In the genomic region with DNA sequence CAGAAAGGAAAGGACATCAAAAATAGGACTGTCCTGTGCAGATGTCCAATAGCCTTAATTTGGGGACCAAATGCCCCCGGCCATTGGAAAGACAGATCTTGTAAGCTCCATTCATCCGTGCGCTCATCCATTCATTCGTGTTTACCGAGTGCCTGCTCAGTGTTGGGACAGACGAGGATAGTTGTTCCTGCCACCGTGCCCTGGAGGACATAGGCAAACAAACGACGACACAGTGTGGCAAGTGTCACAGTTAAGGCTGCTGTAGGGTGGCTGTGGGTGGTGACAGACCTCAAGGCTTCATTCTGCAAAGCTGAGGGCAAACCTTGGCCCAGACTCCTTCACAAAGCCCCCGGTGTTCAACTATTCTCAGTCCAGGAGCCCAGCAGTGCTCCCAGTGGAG, we compare ENCODE assay signal across 19 cellular contexts. TPM values are rescaled to one million over a fixed set of nuclear protein-coding genes. Genes with fewer than 3 reads are reported as not detected.
DNase-seq lines count a peak whose midpoint lies in the region; ATAC-seq, FAIRE-seq and TF ChIP-seq lines count a peak whose summit lies in the region.
"Had no signal": no experiment of that assay in that cellular context is flagged by ENCODE, and none has a peak within 500 bp of the region (broad histone marks: within the 10 kb centered on the region; RNA-seq: fewer than 3 reads in every experiment).

No MANE protein-coding gene starts in this region.

- peaks cover 15 to 52% of the 10 kb centered on the region in 2 donors for H3K36me3 Mint-ChIP-seq in activated naive CD4-positive, alpha-beta T cell treated with anti-CD3 and anti-CD28 coated beads, Interleukin-2, amount 50 U/mL, for 72 hours

- no peaks in the 10 kb centered on the region for H3K4me1 ChIP-seq in PC-3 (ENCODE audit: insufficient read depth, low read length)
- no peaks in the 10 kb centered on the region for H3K4me1 ChIP-seq in K562 (replicated peaks in 1 of 2; ENCODE audit: control insufficient read depth in 2 of 2, insufficient read depth in 2 of 2, low read length in 2 of 2)
- peaks cover 10% of the 10 kb centered on the region for H3K4me1 ChIP-seq in thymus (ENCODE audit: control insufficient read depth, insufficient read depth, low read length)
- H3K4me1 ChIP-seq: SJSA1 had no signal

- peaks cover 28% of the 10 kb centered on the region; the same call in 1 of the 2 replicates for H3K36me3 ChIP-seq in PC-3 (ENCODE audit: low read depth, low read length)
- H3K36me3 ChIP-seq in K562 (ENCODE audit: control insufficient read depth, insufficient read depth, low read length), result peaks cover 67% of the 10 kb centered on the region; the same call in 2 of the 3 replicates
- peaks cover 53% of the 10 kb centered on the region for H3K36me3 ChIP-seq in thymus (ENCODE audit: control insufficient read depth, insufficient read depth)

- H3K27ac ChIP-seq in PC-3 (ENCODE audit: low read length), result no peak overlapping the region
- no peak overlapping the region for H3K27ac ChIP-seq in K562 (ENCODE audit: extremely low read depth, low read depth, low read length)
- peak overlapping the region; percentile 2 for H3K27ac ChIP-seq in thymus (ENCODE audit: low read depth)
- H3K27ac ChIP-seq: SJSA1 had no signal

- BruUV-seq in PC-3 (replicated peaks; lab: Mats Ljungman, UMichigan) (TSS peak; percentile 6), K562 (replicated peaks; lab: Mats Ljungman, UMichigan) (no TSS peak)

- H3K27me3 ChIP-seq in PC-3 (ENCODE audit: low read length) (no peaks in the 10 kb centered on the region), K562 (ENCODE audit: control insufficient read depth in 2 of 2, insufficient read depth in 2 of 2, low read length in 2 of 2) (no peaks in the 10 kb centered on the region), thymus (ENCODE audit: control insufficient read depth, insufficient read depth) (no peaks in the 10 kb centered on the region)
- H3K27me3 ChIP-seq: SJSA1 had no signal

- H4K20me1 ChIP-seq in PC-3 (ENCODE audit: low read length) (peaks cover 5% of the 10 kb centered on the region; the same call in 1 of the 2 replicates), K562 (replicated peaks; ENCODE audit: control insufficient read depth, insufficient read depth, low read length) (0 out of 2 replicates have a peak, but pooled peaks cover 4% of the 10 kb centered on the region)

- intact Hi-C loops in PC-3 (cut with micrococcal nuclease), result no loop called here
- intact Hi-C loops in K562 (cut with micrococcal nuclease), result no loop called here

- 93% methylated on average over 9 of the region's 10 CpGs for WGBS in K562 (ENCODE audit: insufficient coverage, low coverage, missing lambda C conversion rate)
- 93% methylated on average over 10 of the region's 10 CpGs for WGBS in thymus

- no peaks in the 10 kb centered on the region for H3K9me3 Mint-ChIP-seq in activated naive CD4-positive, alpha-beta T cell treated with anti-CD3 and anti-CD28 coated beads, Interleukin-2, amount 50 U/mL, for 72 hours
- H3K9me3 Mint-ChIP-seq: CD4-positive, alpha-beta T cell; H9; IgD-negative memory B cell had no signal

- H3K9ac ChIP-seq in PC-3 (ENCODE audit: low read length), result no peak overlapping the region
- no peak overlapping the region for H3K9ac ChIP-seq in K562 (ENCODE audit: insufficient read depth in 1 of 2, low read depth in 2 of 2, low read length in 2 of 2)

- H3K9me3 ChIP-seq in PC-3 (ENCODE audit: low read length) (no peaks in the 10 kb centered on the region), K562 (replicated peaks; ENCODE audit: control insufficient read depth, insufficient read depth, low read depth, low read length) (no peaks in the 10 kb centered on the region), thymus (ENCODE audit: control insufficient read depth) (no peaks in the 10 kb centered on the region)
- H3K9me3 ChIP-seq: SJSA1 had no signal

- no peaks in the 10 kb centered on the region for H3K9me1 ChIP-seq in K562 (ENCODE audit: control insufficient read depth, insufficient read depth, low read length)

- CTCF ChIA-PET in PC-3 (lab: Charles Lee) (no interaction called here), K562 (lab: Yijun Ruan, JAX; ENCODE audit: low intra/inter-chr PET ratio) (no interaction called here)

- no peak overlapping the region for H3K4me3 ChIP-seq in PC-3 (ENCODE audit: low read length)
- H3K4me3 ChIP-seq in K562, result no peak overlapping the region
- no peak overlapping the region for H3K4me3 ChIP-seq in thymus (ENCODE audit: low read length)
- H3K4me3 ChIP-seq: SJSA1 had no signal

- H3K9me2 ChIP-seq in PC-3 (replicated peaks; ENCODE audit: low read length), result no peaks in the 10 kb centered on the region

- no peak for TF ChIP-seq POLR2A in K562 (conservative IDR thresholded peaks at IDR 0.05)

- TF ChIP-seq EP300 in K562 (IDR thresholded peaks at IDR 0.05; ENCODE audit: low read length), result no peak

- peak in 1 of 2 donors; percentile 44 for DNase-seq in activated naive CD4-positive, alpha-beta T cell treated with anti-CD3 and anti-CD28 coated beads, Interleukin-2, amount 50 U/mL, for 72 hours (ENCODE audit: low spot score in 2 of 2)
- no peak for DNase-seq in activated naive CD4-positive, alpha-beta T cell treated with anti-CD3 and anti-CD28 coated beads, Interleukin-2, amount 50 U/mL, for 16 hours
- no peak for DNase-seq in PC-3
- DNase-seq in K562 (ENCODE audit: extremely low read depth in 1 of 4, low spot score in 3 of 4), result no peak
- no peak for DNase-seq in iPS-NIHi11 (ENCODE audit: low spot score)
- DNase-seq in HTR-8/SVneo (ENCODE audit: insufficient read length, low spot score), result no peak
- DNase-seq: Calu3; CD4-positive, alpha-beta T cell; DMS79; H9; NCI-H1105 treated with DMSO at 0.1 percent for 48 hours; NCI-H1694 treated with DMSO at 0.1 percent for 48 hours; NCI-H2107; NCI-H2227 treated with DMSO at 0.1 percent for 48 hours; NCI-H526; OCI-M1 had no signal

- FAIRE-seq in K562 (lab: Jason Lieb, UNC) (no peak), HTR-8/SVneo (lab: Jason Lieb, UNC) (no peak)

- TF ChIP-seq RAD21 in K562 (CRISPR knock-in tag; conservative IDR thresholded peaks at IDR 0.05 in 1 of 2, IDR thresholded peaks at IDR 0.05 in 1 of 2), result no peak

- H2AFZ ChIP-seq in PC-3 (ENCODE audit: low read length) (no peak overlapping the region), K562 (ENCODE audit: low read depth, low read length) (no peak overlapping the region)

- H3K79me2 ChIP-seq in PC-3 (ENCODE audit: low read length) (no peaks in the 10 kb centered on the region), K562 (ENCODE audit: control insufficient read depth, insufficient read depth, low read length) (no peaks in the 10 kb centered on the region)

- H3K27ac Mint-ChIP-seq in activated naive CD4-positive, alpha-beta T cell treated with anti-CD3 and anti-CD28 coated beads, Interleukin-2, amount 50 U/mL, for 72 hours, result peak overlapping the region; percentile 55 to 56
- H3K27ac Mint-ChIP-seq: CD4-positive, alpha-beta T cell; H9; IgD-negative memory B cell had no signal

- POLR2A ChIA-PET in PC-3 (lab: Charles Lee; ENCODE audit: unreplicated experiment) (no interaction called here), K562 (lab: Yijun Ruan, JAX) (no interaction called here)

- ATAC-seq in activated naive CD4-positive, alpha-beta T cell treated with anti-CD3 and anti-CD28 coated beads, Interleukin-2, amount 50 U/mL, for 72 hours, result peak in 1 of 2 donors; percentile 3
- ATAC-seq in PC-3 (no peak), K562 (no peak)

- in situ Hi-C loops in K562 (cut with MboI), result no loop called here

- H3F3A ChIP-seq in PC-3 (ENCODE audit: low read length, unreplicated experiment), result no peaks in the 10 kb centered on the region

- no peak overlapping the region for H3K4me2 ChIP-seq in PC-3 (ENCODE audit: low read length)
- no peak overlapping the region for H3K4me2 ChIP-seq in K562 (ENCODE audit: insufficient read depth, low read length)

- no peak for TF ChIP-seq CTCF in PC-3 (conservative IDR thresholded peaks at IDR 0.05; ENCODE audit: low read depth, low read length)
- no peak for TF ChIP-seq CTCF in K562 (IDR thresholded peaks at IDR 0.05 in 2 of 3, conservative IDR thresholded peaks at IDR 0.05 in 1 of 3; ENCODE audit: insufficient read depth in 2 of 3, low read depth in 1 of 3, low read length in 3 of 3)

TF ChIP-seq in K562, 482 proteins besides CTCF, POLR2A, EP300 and RAD21 (continues in another document):
- TF ChIP-seq ZNF232 (CRISPR knock-in tag; IDR thresholded peaks at IDR 0.05) (no peak), ZNF707 (CRISPR knock-in tag; conservative IDR thresholded peaks at IDR 0.05) (no peak), TCFL5 (CRISPR knock-in tag; conservative IDR thresholded peaks at IDR 0.05) (no peak)
- TF ChIP-seq, protein P1, sequence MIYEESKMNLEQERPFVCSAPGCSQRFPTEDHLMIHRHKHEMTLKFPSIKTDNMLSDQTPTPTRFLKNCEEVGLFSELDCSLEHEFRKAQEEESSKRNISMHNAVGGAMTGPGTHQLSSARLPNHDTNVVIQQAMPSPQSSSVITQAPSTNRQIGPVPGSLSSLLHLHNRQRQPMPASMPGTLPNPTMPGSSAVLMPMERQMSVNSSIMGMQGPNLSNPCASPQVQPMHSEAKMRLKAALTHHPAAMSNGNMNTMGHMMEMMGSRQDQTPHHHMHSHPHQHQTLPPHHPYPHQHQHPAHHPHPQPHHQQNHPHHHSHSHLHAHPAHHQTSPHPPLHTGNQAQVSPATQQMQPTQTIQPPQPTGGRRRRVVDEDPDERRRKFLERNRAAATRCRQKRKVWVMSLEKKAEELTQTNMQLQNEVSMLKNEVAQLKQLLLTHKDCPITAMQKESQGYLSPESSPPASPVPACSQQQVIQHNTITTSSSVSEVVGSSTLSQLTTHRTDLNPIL (CRISPR knock-in tag; IDR thresholded peaks at IDR 0.05), result no peak

RNA-seq across cellular contexts. Expression of a gene that starts 27.6 kb away (rescaled TPM):
- total RNA-seq in activated naive CD4-positive, alpha-beta T cell treated with anti-CD3 and anti-CD28 coated beads, Interleukin-2, amount 50 U/mL, for 72 hours, result 100 to 1,000 TPM; 221 to 367 TPM
- 66.0 and 84.9 TPM in 2 replicates for total RNA-seq in PC-3 (2014; rRNA removed)
- 24.9 and 92.8 TPM in 2 replicates for total RNA-seq in K562 (2011; cell fraction: chromatin; rRNA removed; ENCODE audit: low replicate concordance)
- 19.3 and 20.3 TPM in 2 replicates for total RNA-seq in K562 (2011; cell fraction: nucleolus; rRNA removed)
- total RNA-seq in K562 (2011; cell fraction: nucleoplasm; rRNA removed), result 35.3 and 47.5 TPM in 2 replicates
- total RNA-seq in K562 (2014; rRNA removed), result 48.5 and 58.1 TPM in 2 replicates
- total RNA-seq in K562 (2014; rRNA removed; fragmentation: Illumina TruSeq; extraction: Trizol), result 32.4 and 36.9 TPM in 2 replicates
- 36.0 and 38.3 TPM in 2 replicates for total RNA-seq in K562 (2015; rRNA removed; fragmentation: Illumina TruSeq; extraction: Trizol)
- 73.7 and 86.5 TPM in 2 replicates for total RNA-seq in K562 (2021)
- polyA plus RNA-seq in K562 (2011; rRNA removed), result 15.8 and 20.1 TPM in 2 replicates
- polyA plus RNA-seq in K562 (2011; cell fraction: cytosol; rRNA removed), result 11.0 and 15.0 TPM in 2 replicates
- polyA plus RNA-seq in K562 (2011; cell fraction: nucleus; rRNA removed), result 56.2 and 78.0 TPM in 2 replicates
- 27.1 and 32.6 TPM in 2 replicates for polyA plus RNA-seq in K562 (2012)
- polyA plus RNA-seq in K562 (2014; fragmentation: Illumina TruSeq; extraction: Trizol), result 60.8 and 74.7 TPM in 2 replicates
- polyA plus RNA-seq in K562 (2014; fragmentation: Nextera tagmentation; extraction: Ambion mirVana), result 10 to 100 TPM; 11.8 to 17.2 TPM
- polyA plus RNA-seq in K562 (2014; rRNA removed), result 23.9 and 37.5 TPM in 2 replicates
- 49.7 and 50.9 TPM in 2 replicates for polyA minus RNA-seq in K562 (2011; rRNA and poly(A)+ RNA removed)
- 43.6 and 54.4 TPM in 2 replicates for polyA minus RNA-seq in K562 (2011; cell fraction: cytosol; rRNA and poly(A)+ RNA removed)
- polyA minus RNA-seq in K562 (2011; cell fraction: nucleus; rRNA and poly(A)+ RNA removed), result 33.1 and 63.5 TPM in 2 replicates
- polyA plus RNA-seq in thymus, result 3.9 TPM
